Comparison of ENCODE assay signal across 25 cellular contexts in genomic region chr18:71040161-71040560, GRCh38.
"Had no signal": no experiment of that assay in that cellular context is flagged by ENCODE, and none has a peak within 500 bp of the region (broad histone marks: within the 10 kb centered on the region; RNA-seq: fewer than 3 reads in every experiment).

No MANE protein-coding gene starts in this region.

- H3K27ac ChIP-seq: KMS-11, RWPE1, SJCRH30, VCaP had no signal

- H3K4me3 Mint-ChIP-seq: activated CD4-positive, alpha-beta memory T cell treated with anti-CD3 and anti-CD28 coated beads for 36 hours; activated CD4-positive, alpha-beta T cell treated with anti-CD3 and anti-CD28 coated beads, Interleukin-2, amount 10 ng/mL, durations not matched to agents 7 days and 5 days; activated naive CD8-positive, alpha-beta T cell; activated T-cell treated with anti-CD3 and anti-CD28 coated beads, Interleukin-2, amount 50 U/mL, for 4 hours had no signal

- H3K27me3 ChIP-seq: MG63, SJCRH30 had no signal

- DNase-seq: activated CD4-positive, alpha-beta memory T cell treated with anti-CD3 and anti-CD28 coated beads for 36 hours; activated CD4-positive, alpha-beta T cell treated with anti-CD3 and anti-CD28 coated beads, Interleukin-2, amount 10 ng/mL, durations not matched to agents 7 days and 5 days; activated CD4-positive, CD25-positive, alpha-beta regulatory T cell; activated CD8-positive, alpha-beta memory T cell treated with anti-CD3 and anti-CD28 coated beads for 24 hours; activated effector memory CD4-positive, alpha-beta T cell treated with anti-CD3 and anti-CD28 coated beads, Interleukin-2, amount 50 U/mL, for 16 hours; activated naive CD4-positive, alpha-beta T cell treated with Interleukin-2 at 50 U/mL for 16 hours; activated T-cell treated with anti-CD3 and anti-CD28 coated beads, Interleukin-2, amount 50 U/mL, for 4 hours; amygdala; MG63; MV-4-11; NCI-H1105; NCI-H1436; NCI-H1694 treated with DMSO at 0.1 percent for 48 hours; NCI-H2029 treated with DMSO at 0.1 percent for 48 hours; NCI-H524; NCI-H748 treated with DMSO at 0.1 percent for 48 hours; Right ventricle myocardium superior; SJCRH30; SK-N-SH; T-helper 1 cell had no signal

- H3K9me3 Mint-ChIP-seq: activated T-cell treated with anti-CD3 and anti-CD28 coated beads, Interleukin-2, amount 50 U/mL, for 4 hours had no signal

- H3K4me1 Mint-ChIP-seq: activated CD4-positive, alpha-beta T cell treated with anti-CD3 and anti-CD28 coated beads, Interleukin-2, amount 10 ng/mL, durations not matched to agents 7 days and 5 days had no signal

- H3K27ac Mint-ChIP-seq: activated CD4-positive, alpha-beta memory T cell treated with anti-CD3 and anti-CD28 coated beads for 36 hours; activated CD4-positive, alpha-beta T cell treated with anti-CD3 and anti-CD28 coated beads, Interleukin-2, amount 10 ng/mL, durations not matched to agents 7 days and 5 days; activated naive CD8-positive, alpha-beta T cell had no signal

- H3K36me3 ChIP-seq: MG63, SJCRH30 had no signal

- H3K27me3 Mint-ChIP-seq: activated CD4-positive, alpha-beta memory T cell treated with anti-CD3 and anti-CD28 coated beads for 36 hours; activated CD4-positive, alpha-beta T cell treated with anti-CD3 and anti-CD28 coated beads, Interleukin-2, amount 10 ng/mL, durations not matched to agents 7 days and 5 days; activated naive CD8-positive, alpha-beta T cell had no signal

- H3K36me3 Mint-ChIP-seq: activated CD4-positive, alpha-beta memory T cell treated with anti-CD3 and anti-CD28 coated beads for 36 hours; activated naive CD8-positive, alpha-beta T cell had no signal

- H3K4me3 ChIP-seq: MG63, SJCRH30 had no signal

- ATAC-seq: activated T-cell treated with anti-CD3 and anti-CD28 coated beads, Interleukin-2, amount 50 U/mL, for 4 hours; Panc1 had no signal
